Comparison of ENCODE assay signal across 11 cellular contexts in the genomic region with DNA sequence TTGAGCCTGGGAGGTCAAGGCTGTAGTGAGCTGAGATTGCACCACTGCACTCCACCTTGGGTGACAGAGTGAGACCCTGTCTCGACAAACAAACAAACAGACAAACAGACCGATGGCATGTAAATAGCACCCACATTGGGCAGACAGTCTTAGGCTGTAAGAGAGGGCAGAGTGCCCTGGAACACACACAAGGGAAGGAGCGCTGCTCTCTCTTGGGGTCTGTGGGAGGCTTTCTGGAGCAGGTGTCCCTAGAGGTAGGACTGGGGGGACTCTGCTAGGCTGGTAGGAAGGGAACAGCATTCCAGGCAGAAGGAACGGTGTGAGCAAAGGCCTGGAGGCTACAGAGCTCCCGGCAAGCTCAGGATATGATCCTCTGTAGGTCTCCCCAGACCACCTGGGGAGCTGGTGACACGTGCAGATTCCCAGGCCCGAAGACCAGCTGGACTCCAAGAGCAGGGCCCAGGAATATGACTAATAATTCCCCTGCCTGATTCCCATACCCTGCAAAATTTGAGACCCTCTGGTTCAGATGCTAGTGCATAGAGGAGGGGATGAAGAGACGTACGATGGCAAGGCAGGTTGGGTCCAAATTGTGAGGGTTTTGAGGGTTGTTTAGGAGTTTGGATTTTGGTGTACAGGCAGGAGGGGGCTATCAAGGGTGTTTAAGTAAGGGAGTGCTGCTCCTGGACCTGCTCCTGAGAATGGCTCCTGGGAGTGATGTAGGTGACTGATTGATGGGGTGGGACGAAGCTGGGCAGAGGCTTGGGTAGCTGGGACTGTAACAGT. TPM values are rescaled to one million over a fixed set of nuclear protein-coding genes. Genes with fewer than 3 reads are reported as not detected.
DNase-seq lines count a peak whose midpoint lies in the region; ATAC-seq and TF ChIP-seq lines count a peak whose summit lies in the region.
"Had no signal": no experiment of that assay in that cellular context is flagged by ENCODE, and none has a peak within 500 bp of the region (broad histone marks: within the 10 kb centered on the region; RNA-seq: fewer than 3 reads in every experiment).

No MANE protein-coding gene starts in this region.

- peak overlapping the region; percentile 85 for H3K4me2 ChIP-seq in BLaER1
- H3K4me2 ChIP-seq in osteoblast (ENCODE audit: insufficient read depth, low read length) = no peak overlapping the region

- H3K9ac ChIP-seq in BLaER1 = no peak overlapping the region; the same call in 1 of the 2 replicates
- H3K9ac ChIP-seq: GM23248 had no signal

- H3K27me3 ChIP-seq in BLaER1 (no peaks in the 10 kb centered on the region), Panc1 (ENCODE audit: control insufficient read depth, insufficient read depth, low read length) (no peaks in the 10 kb centered on the region), osteoblast (ENCODE audit: insufficient read depth, low read length) (peaks cover 8% of the 10 kb centered on the region)
- H3K27me3 ChIP-seq: transverse colon had no signal

- H4K20me1 ChIP-seq in BLaER1 (no peaks in the 10 kb centered on the region), osteoblast (ENCODE audit: insufficient read depth, low read length) (no peaks in the 10 kb centered on the region)

- no peak overlapping the region for H3K27ac ChIP-seq in BLaER1
- no peak overlapping the region for H3K27ac ChIP-seq in Panc1 (ENCODE audit: low read length)
- no peak overlapping the region for H3K27ac ChIP-seq in osteoblast (ENCODE audit: low read depth, low read length)
- H3K27ac ChIP-seq: GM23248 had no signal

- peaks cover 9% of the 10 kb centered on the region; the same call in 1 of the 2 replicates for H3K9me3 ChIP-seq in BLaER1
- no peaks in the 10 kb centered on the region for H3K9me3 ChIP-seq in Panc1 (ENCODE audit: control insufficient read depth, insufficient read depth, low read depth, low read length)
- no peaks in the 10 kb centered on the region for H3K9me3 ChIP-seq in osteoblast (ENCODE audit: low read depth, low read length)
- H3K9me3 ChIP-seq: transverse colon had no signal

- H3K27me3 Mint-ChIP-seq in neural crest cell (ENCODE audit: low read depth) = peaks cover 2% of the 10 kb centered on the region

- no peaks in the 10 kb centered on the region for H3K79me2 ChIP-seq in osteoblast (ENCODE audit: insufficient read depth, low read length)

- peaks cover 7% of the 10 kb centered on the region for H3K36me3 Mint-ChIP-seq in neural crest cell (ENCODE audit: low read depth)

- H2AFZ ChIP-seq in osteoblast (ENCODE audit: low read length) = no peak overlapping the region
- H2AFZ ChIP-seq: GM23248 had no signal

- in situ Hi-C loops in Panc1 (cut with HindIII; ENCODE audit: low pct_unique_long_range_greater_than_20kb, low sequenced_read_pairs) = no loop called here

- POLR2A ChIA-PET in Panc1 (lab: Charles Lee) = interaction anchor here (0.7 kb wide), 1 partner anchor 168 kb away, joined by 3 read pairs; no protein-coding TSS in a partner anchor

- CTCF ChIA-PET in Panc1 (lab: Charles Lee) = no interaction called here

- no peak overlapping the region for H3K4me3 Mint-ChIP-seq in neural crest cell

- peaks cover 31% of the 10 kb centered on the region for H3K4me1 Mint-ChIP-seq in neural crest cell

- peak; percentile 9 for ATAC-seq in GM21717 (IDR thresholded peaks at IDR 0.05; ENCODE audit: unreplicated experiment)
- ATAC-seq in Panc1 = peak; percentile 62
- ATAC-seq in HG02981 (IDR thresholded peaks at IDR 0.05; ENCODE audit: unreplicated experiment) = no peak

- H3K9me3 Mint-ChIP-seq in neural crest cell = peaks cover 19% of the 10 kb centered on the region

- H3K4me1 ChIP-seq in BLaER1 (peaks cover 20% of the 10 kb centered on the region), Panc1 (ENCODE audit: control insufficient read depth, insufficient read depth, low read length) (peaks cover 14% of the 10 kb centered on the region), osteoblast (ENCODE audit: insufficient read depth, low read length) (peaks cover 7% of the 10 kb centered on the region)

- no TSS peak for BruUV-seq in Panc1 (replicated peaks; lab: Mats Ljungman, UMichigan)

- H3K27ac Mint-ChIP-seq in neural crest cell (ENCODE audit: unreplicated experiment) = peak overlapping the region; percentile 43

- DNase-seq in Panc1 (ENCODE audit: low read depth, low spot score) (no peak), neural crest cell (ENCODE audit: low read depth, low spot score) (no peak), NCI-H128 (lab: John Stamatoyannopoulos, UW; ENCODE audit: unreplicated experiment) (no peak), osteoblast (ENCODE audit: insufficient read length, low spot score, missing footprints) (no peak)
- no peak for DNase-seq in stimulated activated naive CD4-positive, alpha-beta T cell (lab: John Stamatoyannopoulos, UW)
- DNase-seq: NCI-H510A, transverse colon had no signal

- TF ChIP-seq CTCF in Panc1 (IDR thresholded peaks at IDR 0.05) (no peak), neural crest cell (conservative IDR thresholded peaks at IDR 0.05) (no peak), osteoblast (IDR thresholded peaks at IDR 0.05; ENCODE audit: extremely low read depth, low read depth, low read length) (no peak)

- intact Hi-C loops in Panc1 (cut with micrococcal nuclease; ENCODE audit: unreplicated experiment) = no loop called here

- H3K36me3 ChIP-seq in BLaER1 = no peaks in the 10 kb centered on the region
- H3K36me3 ChIP-seq in Panc1 (ENCODE audit: control insufficient read depth, insufficient read depth, low read length) = no peaks in the 10 kb centered on the region
- H3K36me3 ChIP-seq in osteoblast (ENCODE audit: insufficient read depth, low read length) = no peaks in the 10 kb centered on the region
- H3K36me3 ChIP-seq: transverse colon had no signal

- H3K4me3 ChIP-seq in BLaER1 = no peak overlapping the region
- H3K4me3 ChIP-seq in Panc1 (ENCODE audit: low read depth in 2 of 2, low read length in 2 of 2) = no peak overlapping the region
- H3K4me3 ChIP-seq in osteoblast (ENCODE audit: insufficient read depth, low read length) = no peak overlapping the region
- H3K4me3 ChIP-seq: transverse colon had no signal

RNA-seq across cellular contexts. Expression of a gene that starts 11.6 kb away (rescaled TPM):
- total RNA-seq in Panc1 (2021; ENCODE audit: unreplicated experiment) (0.46 TPM), neural crest cell (1.1 and 1.4 TPM in 2 replicates), osteoblast (under 0.01 and 0.29 TPM in 2 replicates)
- polyA plus RNA-seq in Panc1 (2012; ENCODE audit: insufficient read length) = 0.15 TPM
- total RNA-seq: GM23248 had no signal
- polyA plus RNA-seq: GM23248 had no signal
